Comparison of ENCODE assay signal across 9 cellular contexts in the genomic region with DNA sequence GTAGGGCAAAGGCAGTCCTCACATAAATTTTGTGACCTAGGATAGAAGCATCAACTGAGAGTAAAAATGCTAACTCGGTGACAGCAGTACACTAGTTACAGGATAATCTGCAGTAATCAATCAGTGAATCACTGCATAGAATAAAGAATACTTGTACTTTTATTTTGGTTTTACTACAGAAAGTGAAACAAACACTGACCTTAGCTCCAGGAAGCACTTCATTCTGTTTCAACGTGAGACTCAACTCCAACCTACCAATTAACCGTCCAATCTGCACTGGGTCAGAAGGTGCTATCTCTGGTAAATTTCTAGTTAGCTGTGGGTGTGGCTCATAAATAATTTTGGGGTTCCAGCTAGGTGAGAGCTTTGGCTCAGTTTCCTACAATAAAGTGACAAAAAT. TPM values are rescaled to one million over a fixed set of nuclear protein-coding genes. Genes with fewer than 3 reads are reported as not detected.
"Had no signal": no experiment of that assay in that cellular context is flagged by ENCODE, and none has a peak within 500 bp of the region (broad histone marks: within the 10 kb centered on the region; RNA-seq: fewer than 3 reads in every experiment).

No MANE protein-coding gene starts in this region.

- H3K27ac ChIP-seq: GM23248 had no signal

- H3K4me3 ChIP-seq: GM23248, HAP-1, K562 had no signal

- ATAC-seq: HCT116, K562 had no signal

- H3K9me3 ChIP-seq: HAP-1 had no signal

- H3K4me1 ChIP-seq: HAP-1 had no signal

- DNase-seq: GM23248, GOT3, H7, IMR-90 had no signal

- FAIRE-seq: HTR-8/SVneo, K562 had no signal

RNA-seq across cellular contexts. Expression of a gene that starts 50.6 kb away (rescaled TPM):
- total RNA-seq: GM23248, HT-29, IMR-90 had no signal
